1 cellular context compared by ENCODE assay signal in genomic region chr16:87854053-87854906, GRCh38.
TF ChIP-seq lines count a peak whose summit lies in the region.

No MANE protein-coding gene starts in this region.

TF ChIP-seq in HepG2, 621 proteins besides CTCF, POLR2A, EP300 and RAD21 (continued from another document and continues in another):
- TF ChIP-seq AFF4 (CRISPR knock-in tag; IDR thresholded peaks at IDR 0.05) (no peak), REXO4 (CRISPR knock-in tag; IDR thresholded peaks at IDR 0.05; ENCODE audit: borderline replicate concordance) (no peak), ZBTB44 (CRISPR knock-in tag; IDR thresholded peaks at IDR 0.05) (no peak), CHD2 (IDR thresholded peaks at IDR 0.05; ENCODE audit: low read depth, low read length) (0 out of 2 replicates have a peak, but pooled peaks have one; percentile 34), YY1 (IDR thresholded peaks at IDR 0.05; ENCODE audit: insufficient read depth, insufficient replicate concordance, low read depth, low read length) (no peak), ZBTB20 (CRISPR knock-in tag; IDR thresholded peaks at IDR 0.05; ENCODE audit: borderline replicate concordance, low read depth) (no peak), ZNF329 (CRISPR knock-in tag; IDR thresholded peaks at IDR 0.05; ENCODE audit: low read depth) (no peak), FLYWCH1 (CRISPR knock-in tag; IDR thresholded peaks at IDR 0.05) (no peak), ZSCAN25 (CRISPR knock-in tag; IDR thresholded peaks at IDR 0.05) (no peak), PRMT3 (CRISPR knock-in tag; IDR thresholded peaks at IDR 0.05; ENCODE audit: borderline replicate concordance, low read depth) (no peak), CBX5 (CRISPR knock-in tag; IDR thresholded peaks at IDR 0.05; ENCODE audit: borderline replicate concordance) (no peak), ZNF234 (CRISPR knock-in tag; conservative IDR thresholded peaks at IDR 0.05) (no peak), KDM5A (IDR thresholded peaks at IDR 0.05; ENCODE audit: borderline replicate concordance, low read length) (no peak), SAFB2 (CRISPR knock-in tag; IDR thresholded peaks at IDR 0.05; ENCODE audit: borderline replicate concordance, low read depth) (no peak), DDIT3 (CRISPR knock-in tag; IDR thresholded peaks at IDR 0.05) (no peak), PRDM4 (CRISPR knock-in tag; IDR thresholded peaks at IDR 0.05; ENCODE audit: borderline replicate concordance) (no peak), ZNF629 (CRISPR knock-in tag; conservative IDR thresholded peaks at IDR 0.05) (no peak), BORCS8-MEF2B (CRISPR knock-in tag; IDR thresholded peaks at IDR 0.05) (no peak), TP53 (CRISPR knock-in tag; conservative IDR thresholded peaks at IDR 0.05) (no peak), ZNF354B (CRISPR knock-in tag; IDR thresholded peaks at IDR 0.05) (no peak), HIC2 (CRISPR knock-in tag; IDR thresholded peaks at IDR 0.05; ENCODE audit: low read depth) (peak; percentile 10; the same call in 1 of the 2 replicates), ZNF660 (CRISPR knock-in tag; IDR thresholded peaks at IDR 0.05; ENCODE audit: borderline replicate concordance, low read depth) (no peak), HINFP (CRISPR knock-in tag; IDR thresholded peaks at IDR 0.05; ENCODE audit: low read depth) (no peak), CREM (IDR thresholded peaks at IDR 0.05) (peak; percentile 13), CREM (CRISPR knock-in tag; IDR thresholded peaks at IDR 0.05) (no peak), RXRA (CRISPR knock-in tag; IDR thresholded peaks at IDR 0.05) (no peak; the same call in 1 of the 2 replicates), ZNF101 (CRISPR knock-in tag; IDR thresholded peaks at IDR 0.05; ENCODE audit: borderline replicate concordance, low read depth) (no peak), SOX6 (IDR thresholded peaks at IDR 0.05) (no peak), SOX6 (CRISPR knock-in tag; IDR thresholded peaks at IDR 0.05) (no peak), SRF (IDR thresholded peaks at IDR 0.05; ENCODE audit: low read depth, low read length) (no peak), ZSCAN12 (CRISPR knock-in tag; IDR thresholded peaks at IDR 0.05) (no peak), ZNF276 (CRISPR knock-in tag; IDR thresholded peaks at IDR 0.05; ENCODE audit: low read depth) (no peak), ZNF343 (CRISPR knock-in tag; IDR thresholded peaks at IDR 0.05) (peak; percentile 33; the same call in 1 of the 2 replicates), NFE2L1 (CRISPR knock-in tag; IDR thresholded peaks at IDR 0.05; ENCODE audit: borderline replicate concordance) (no peak), ZMAT3 (CRISPR knock-in tag; conservative IDR thresholded peaks at IDR 0.05) (no peak), SNAPC2 (CRISPR knock-in tag; IDR thresholded peaks at IDR 0.05) (no peak), HMG20A (CRISPR knock-in tag; IDR thresholded peaks at IDR 0.05; ENCODE audit: borderline replicate concordance) (no peak), GMEB1 (CRISPR knock-in tag; IDR thresholded peaks at IDR 0.05; ENCODE audit: borderline replicate concordance) (no peak), ESRRA (CRISPR knock-in tag; IDR thresholded peaks at IDR 0.05; ENCODE audit: low read depth) (no peak), ATF7-NPFF (CRISPR knock-in tag; IDR thresholded peaks at IDR 0.05; ENCODE audit: low read depth) (peak; percentile 55), RORA (CRISPR knock-in tag; IDR thresholded peaks at IDR 0.05) (no peak), RBM22 (optimal IDR thresholded peaks at IDR 0.05; ENCODE audit: low read length) (peak; percentile 53), RFXAP (CRISPR knock-in tag; IDR thresholded peaks at IDR 0.05; ENCODE audit: borderline replicate concordance) (0 out of 2 replicates have a peak, but pooled peaks have one; percentile 62), DNMT3B (CRISPR knock-in tag; conservative IDR thresholded peaks at IDR 0.05) (no peak), BCL3 (CRISPR knock-in tag; IDR thresholded peaks at IDR 0.05) (no peak; the same call in 1 of the 2 replicates), ZNF3 (CRISPR knock-in tag; IDR thresholded peaks at IDR 0.05) (no peak), ZNF768 (CRISPR knock-in tag; IDR thresholded peaks at IDR 0.05) (no peak), ZNF83 (CRISPR knock-in tag; IDR thresholded peaks at IDR 0.05; ENCODE audit: borderline replicate concordance) (no peak), LBX2 (CRISPR knock-in tag; IDR thresholded peaks at IDR 0.05; ENCODE audit: borderline replicate concordance) (no peak)
